8 cellular contexts compared by ENCODE assay signal in genomic region chr19:53520547-53521372, GRCh38. TPM values are rescaled to one million over a fixed set of nuclear protein-coding genes. Genes with fewer than 3 reads are reported as not detected.
DNase-seq lines count a peak whose midpoint lies in the region; ATAC-seq, FAIRE-seq and TF ChIP-seq lines count a peak whose summit lies in the region.

No MANE protein-coding gene starts in this region.

- H3K4me1 ChIP-seq in A673 (ENCODE audit: insufficient read depth, low read length, poor library complexity, severe bottlenecking), result no peaks in the 10 kb centered on the region

- peak overlapping the region; percentile 83 for H3K4me3 ChIP-seq in A673 (ENCODE audit: low read depth, low read length, poor library complexity, severe bottlenecking)

- H3K9me3 ChIP-seq in A673 (ENCODE audit: low read depth, low read length, poor library complexity, severe bottlenecking), result peaks cover 12% of the 10 kb centered on the region

- no peak for TF ChIP-seq CTCF in A673 (conservative IDR thresholded peaks at IDR 0.05; ENCODE audit: low read depth, low read length)

- peak; percentile 66 for FAIRE-seq in colon (lab: Jason Lieb, UNC)

- peak overlapping the region; percentile 68 for H3K27ac ChIP-seq in A673 (ENCODE audit: low read depth, low read length, poor library complexity, severe bottlenecking)
- H3K27ac ChIP-seq in layer of hippocampus (ENCODE audit: low read depth, low read length), result peak overlapping the region; percentile 92

- DNase-seq in A673 (ENCODE audit: low spot score) (peak; percentile 99), NCI-H2227 (lab: John Stamatoyannopoulos, UW; ENCODE audit: unreplicated experiment) (peak; percentile 100)
- DNase-seq in activated CD4-positive, alpha-beta T cell treated with anti-CD3 and anti-CD28 coated beads for 4 hours, result peak; percentile 87 to 88
- DNase-seq in stimulated activated CD4-positive, alpha-beta T cell treated with anti-CD3 and anti-CD28 coated beads, Interleukin-1b, Interleukin-23, amount 100 ng/mL, for 24 hours (ENCODE audit: low read depth in 4 of 4, low spot score in 1 of 4), result peak; percentile 53 to 77 (median 71)

- intact Hi-C loops in A673 (cut with micrococcal nuclease; ENCODE audit: unreplicated experiment), result no loop called here

- BruUV-seq in A673 (replicated peaks; lab: Mats Ljungman, UMichigan), result no TSS peak

- peak; percentile 90 for ATAC-seq in GM18861 (IDR thresholded peaks at IDR 0.05; ENCODE audit: unreplicated experiment)
- peak; percentile 99 for ATAC-seq in HG03097 (IDR thresholded peaks at IDR 0.05; ENCODE audit: low FRiP score, unreplicated experiment)

- H3K27me3 ChIP-seq in A673 (replicated peaks; ENCODE audit: insufficient read depth, low read depth, low read length, poor library complexity) (no peaks in the 10 kb centered on the region), layer of hippocampus (ENCODE audit: control insufficient read depth, insufficient read depth, low read length) (no peaks in the 10 kb centered on the region)

- POLR2A ChIA-PET in A673 (lab: Charles Lee; ENCODE audit: low non-redundant PET), result no interaction called here

- H3K36me3 ChIP-seq in A673 (ENCODE audit: insufficient read depth, low read length, poor library complexity, severe bottlenecking), result no peaks in the 10 kb centered on the region

- CTCF ChIA-PET in A673 (lab: Charles Lee), result interaction anchor here (0.6 kb wide), 1 partner anchor 451 kb away, joined by 6 read pairs; no protein-coding TSS in a partner anchor

RNA-seq across cellular contexts. Expression of gene ZNF331, which starts 17.2 kb away (rescaled TPM):
- total RNA-seq in A673 (2021), result 25.8 and 29.8 TPM in 2 replicates

RNA-seq across cellular contexts. Expression of gene ZNF813, which starts 53.2 kb away (rescaled TPM):
- total RNA-seq in A673 (2021), result 5.6 and 8.0 TPM in 2 replicates

Comparison
In these comparisons a context has a peak if more than half of its experiments do, and no peak if none do; other contexts are left out.
1. Peak in every context shown above with its lines: DNase-seq, ATAC-seq, H3K4me3 ChIP-seq and H3K27ac ChIP-seq.